Comparison of ENCODE assay signal across 27 cellular contexts in genomic region chr3:194541483-194541882, GRCh38. TPM values are rescaled to one million over a fixed set of nuclear protein-coding genes. Genes with fewer than 3 reads are reported as not detected.
A peak's percentile ranks its signal among the peaks of the same experiment; 100 is the strongest.
DNase-seq lines count a peak whose midpoint lies in the region; ATAC-seq, FAIRE-seq and TF ChIP-seq lines count a peak whose summit lies in the region.
"Had no signal": no experiment of that assay in that cellular context is flagged by ENCODE, and none has a peak within 500 bp of the region (broad histone marks: within the 10 kb centered on the region; RNA-seq: fewer than 3 reads in every experiment).

No MANE protein-coding gene starts in this region.

- H3K9ac ChIP-seq in GM12878 (ENCODE audit: control insufficient read depth, insufficient read depth, low read length) = no peak overlapping the region

- peaks cover 10% of the 10 kb centered on the region for H3K4me1 Mint-ChIP-seq in T-helper 1 cell treated with Interleukin-12 subunit alpha and Interleukin-12 subunit beta and Interleukin-4 antibody, amounts not matched to agents 30 μg/mL and 1 μg/mL, for 36 hours (ENCODE audit: low read depth)

- no peaks in the 10 kb centered on the region for H3K9me3 Mint-ChIP-seq in T-helper 1 cell treated with Interleukin-12 subunit alpha and Interleukin-12 subunit beta and Interleukin-4 antibody, amounts not matched to agents 30 μg/mL and 1 μg/mL, for 36 hours
- H3K9me3 Mint-ChIP-seq: activated naive CD8-positive, alpha-beta T cell treated with anti-CD3 and anti-CD28 coated beads for 36 hours; effector memory CD8-positive, alpha-beta T cell had no signal

- TF ChIP-seq EP300 in GM12878 (IDR thresholded peaks at IDR 0.05; ENCODE audit: borderline replicate concordance in 1 of 2, control insufficient read depth in 1 of 2, low read depth in 2 of 2, low read length in 2 of 2) = no peak

- H3K27ac ChIP-seq in GM12878 (ENCODE audit: control insufficient read depth, insufficient read depth) = no peak overlapping the region
- H3K27ac ChIP-seq in upper lobe of right lung = no peak overlapping the region
- H3K27ac ChIP-seq: 22Rv1, esophagus muscularis mucosa, gastrocnemius medialis, PC-9, uterus had no signal

- TF ChIP-seq CTCF in GM12878 (IDR thresholded peaks at IDR 0.05 in 2 of 3, conservative IDR thresholded peaks at IDR 0.05 in 1 of 3; ENCODE audit: control insufficient read depth in 2 of 3, extremely low read depth in 1 of 3, insufficient read depth in 1 of 3, low read depth in 3 of 3, low read length in 3 of 3) = no peak
- no peak for TF ChIP-seq CTCF in upper lobe of right lung (IDR thresholded peaks at IDR 0.05)

- H3K79me2 ChIP-seq in GM12878 (ENCODE audit: control insufficient read depth, insufficient read depth, low read length) = no peaks in the 10 kb centered on the region

- RAD21 ChIA-PET in GM12878 (lab: Charles Lee; ENCODE audit: unreplicated experiment) = no interaction called here

- H3K36me3 ChIP-seq in GM12878 (ENCODE audit: control insufficient read depth in 2 of 2, insufficient read depth in 2 of 2, low read length in 1 of 2) (no peaks in the 10 kb centered on the region), upper lobe of right lung (no peaks in the 10 kb centered on the region)
- H3K36me3 ChIP-seq: esophagus muscularis mucosa, gastrocnemius medialis, uterus had no signal

- CTCF ChIA-PET in GM12878 (lab: Yijun Ruan, JAX) = no interaction called here

- no peak for FAIRE-seq in GM12892 (lab: Jason Lieb, UNC)
- no peak for FAIRE-seq in GM12878 (lab: Jason Lieb, UNC)
- FAIRE-seq: small intestine had no signal

- TF ChIP-seq RAD21 in GM12878 (IDR thresholded peaks at IDR 0.05; ENCODE audit: insufficient read depth, low read depth, low read length) = no peak

- peak; percentile 51 for ATAC-seq in HG02642 (IDR thresholded peaks at IDR 0.05; ENCODE audit: poor library complexity, unreplicated experiment)
- peak; percentile 85 for ATAC-seq in GM12878
- no peak for ATAC-seq in upper lobe of right lung
- ATAC-seq: body of pancreas; effector memory CD8-positive, alpha-beta T cell; gastrocnemius medialis; HCT116; T-cell had no signal

- DNase-seq in T-helper 1 cell (no peak), GM12892 (ENCODE audit: insufficient read length) (peak; percentile 20), GM12878 (ENCODE audit: low read depth, low spot score) (no peak), NCI-H146 (lab: John Stamatoyannopoulos, UW) (no peak), upper lobe of right lung (no peak), SHP77 treated with DMSO at 0.1 percent for 48 hours (lab: John Stamatoyannopoulos, UW) (no peak)
- DNase-seq: activated CD8-positive, alpha-beta memory T cell treated with anti-CD3 and anti-CD28 coated beads for 24 hours; activated naive CD8-positive, alpha-beta T cell treated with anti-CD3 and anti-CD28 coated beads for 36 hours; body of pancreas; COR-L47; effector memory CD8-positive, alpha-beta T cell; gastrocnemius medialis; islet precursor cell; MV-4-11; NCI-H187 treated with DMSO at 0.1 percent for 48 hours; NCI-H345; small intestine; stimulated activated CD4-positive, alpha-beta T cell treated with anti-CD3 and anti-CD28 coated beads, Interleukin-4, amount 100 ng/mL, for 24 hours; T-cell; uterus had no signal

- H3K27me3 ChIP-seq in GM12878 (replicated peaks in 1 of 2; ENCODE audit: control insufficient read depth in 2 of 2, insufficient read depth in 2 of 2, low read length in 1 of 2) (no peaks in the 10 kb centered on the region), upper lobe of right lung (no peaks in the 10 kb centered on the region)
- H3K27me3 ChIP-seq: body of pancreas, esophagus muscularis mucosa, gastrocnemius medialis, uterus had no signal

- H3K27me3 Mint-ChIP-seq in T-helper 1 cell treated with Interleukin-12 subunit alpha and Interleukin-12 subunit beta and Interleukin-4 antibody, amounts not matched to agents 30 μg/mL and 1 μg/mL, for 36 hours (ENCODE audit: low read depth) = no peaks in the 10 kb centered on the region
- H3K27me3 Mint-ChIP-seq: activated naive CD8-positive, alpha-beta T cell treated with anti-CD3 and anti-CD28 coated beads for 36 hours; effector memory CD8-positive, alpha-beta T cell; T-cell had no signal

- H3K4me2 ChIP-seq in GM12878 (ENCODE audit: control insufficient read depth, insufficient read depth) = no peak overlapping the region
- H3K4me2 ChIP-seq: PC-9 had no signal

- no peak overlapping the region for H3K4me3 ChIP-seq in GM12878
- H3K4me3 ChIP-seq in upper lobe of right lung = no peak overlapping the region
- H3K4me3 ChIP-seq: body of pancreas, esophagus muscularis mucosa, gastrocnemius medialis, lung, PC-9, uterus had no signal

- no peak overlapping the region for H3K4me3 Mint-ChIP-seq in T-helper 1 cell treated with Interleukin-12 subunit alpha and Interleukin-12 subunit beta and Interleukin-4 antibody, amounts not matched to agents 30 μg/mL and 1 μg/mL, for 36 hours
- H3K4me3 Mint-ChIP-seq: activated naive CD8-positive, alpha-beta T cell treated with anti-CD3 and anti-CD28 coated beads for 36 hours; effector memory CD8-positive, alpha-beta T cell had no signal

- H3K4me1 ChIP-seq in GM12878 (ENCODE audit: control insufficient read depth, insufficient read depth, low read length) (peaks cover 4% of the 10 kb centered on the region; the same call in 1 of the 2 replicates), upper lobe of right lung (peaks cover 10% of the 10 kb centered on the region)
- H3K4me1 ChIP-seq: uterus had no signal

- intact Hi-C loops in GM12878 (cut with micrococcal nuclease; ENCODE audit: unreplicated experiment) = no loop called here
- intact Hi-C loops in upper lobe of right lung (cut with DNase I) = no loop called here

- no TSS peak for BruUV-seq in GM12878 (replicated peaks; lab: Mats Ljungman, UMichigan)

- in situ Hi-C loops in GM12878 (cut with MboI) = no loop called here

- peak overlapping the region; percentile 52 for H2AFZ ChIP-seq in GM12878 (ENCODE audit: control insufficient read depth, low read depth, low read length)
- H2AFZ ChIP-seq: PC-9 had no signal

- no peaks in the 10 kb centered on the region for H3K36me3 Mint-ChIP-seq in T-helper 1 cell treated with Interleukin-12 subunit alpha and Interleukin-12 subunit beta and Interleukin-4 antibody, amounts not matched to agents 30 μg/mL and 1 μg/mL, for 36 hours (ENCODE audit: low read depth)
- H3K36me3 Mint-ChIP-seq: activated naive CD8-positive, alpha-beta T cell treated with anti-CD3 and anti-CD28 coated beads for 36 hours; T-cell had no signal

- TF ChIP-seq POLR2A in GM12892 (IDR thresholded peaks at IDR 0.05; ENCODE audit: low read depth, low read length) (no peak), GM12878 (IDR thresholded peaks at IDR 0.05; ENCODE audit: low read depth, low read length) (no peak)

- no peaks in the 10 kb centered on the region for H4K20me1 ChIP-seq in GM12878 (ENCODE audit: control insufficient read depth, insufficient read depth)

- WGBS in GM12878 (ENCODE audit: insufficient coverage, insufficient replicate concordance, low lambda C conversion rate, missing lambda C conversion rate) = 34% methylated on average over 8 of the region's 8 CpGs

- POLR2A ChIA-PET in GM12878 (lab: Charles Lee) = interaction anchor here (0.8 kb wide), 1 partner anchor 22 kb away, joined by 3 read pairs; no protein-coding TSS in a partner anchor

- SMC1A ChIA-PET in GM12878 (lab: Charles Lee; ENCODE audit: uncharacterized antibody, unreplicated experiment) = interaction anchor here (0.6 to 1.3 kb wide), 4 partner anchors 9 to 40 kb away, joined by 3 to 4 read pairs (median 3); no protein-coding TSS in a partner anchor

- H3K9me3 ChIP-seq in GM12878 (replicated peaks; ENCODE audit: control insufficient read depth, insufficient read depth, low read length) (no peaks in the 10 kb centered on the region), upper lobe of right lung (no peaks in the 10 kb centered on the region)
- H3K9me3 ChIP-seq: body of pancreas, esophagus muscularis mucosa, gastrocnemius medialis, uterus had no signal

- peak overlapping the region; percentile 66 for H3K27ac Mint-ChIP-seq in T-helper 1 cell treated with Interleukin-12 subunit alpha and Interleukin-12 subunit beta and Interleukin-4 antibody, amounts not matched to agents 30 μg/mL and 1 μg/mL, for 36 hours
- H3K27ac Mint-ChIP-seq: activated naive CD8-positive, alpha-beta T cell treated with anti-CD3 and anti-CD28 coated beads for 36 hours; effector memory CD8-positive, alpha-beta T cell had no signal

TF ChIP-seq in GM12878, 131 proteins besides CTCF, POLR2A, EP300 and RAD21 (continues in another document):
- TF ChIP-seq SMAD5 (IDR thresholded peaks at IDR 0.05; ENCODE audit: low read depth) (no peak), EGR1 (IDR thresholded peaks at IDR 0.05; ENCODE audit: borderline replicate concordance in 1 of 2, low read depth in 2 of 2, low read length in 2 of 2) (no peak), ZNF274 (IDR thresholded peaks at IDR 0.05; ENCODE audit: insufficient read depth, insufficient read length) (no peak), PAX8 (IDR thresholded peaks at IDR 0.05) (no peak), SMAD1 (IDR thresholded peaks at IDR 0.05; ENCODE audit: low read depth, partially characterized antibody) (no peak), MEF2B (IDR thresholded peaks at IDR 0.05; ENCODE audit: partially characterized antibody, poor library complexity, severe bottlenecking) (no peak), MAX (IDR thresholded peaks at IDR 0.05; ENCODE audit: low read depth, low read length) (no peak), STAT1 (conservative IDR thresholded peaks at IDR 0.05) (no peak)

RNA-seq across cellular contexts. Expression of gene ATP13A3, which starts 54.7 kb away (rescaled TPM):
- 54.8 TPM for polyA plus RNA-seq in GM12892 (2012; ENCODE audit: missing spikeins)
- total RNA-seq in GM12878 (2013; cell fraction: nucleolus; rRNA removed) = 462 and 491 TPM in 2 replicates
- 91.0 and 126 TPM in 2 replicates for total RNA-seq in GM12878 (2014; rRNA removed)
- 89.9 and 90.2 TPM in 2 replicates for total RNA-seq in GM12878 (2014; rRNA removed; fragmentation: Illumina TruSeq; extraction: Trizol)
- total RNA-seq in GM12878 (2021) = 88.4 and 108 TPM in 2 replicates
- polyA plus RNA-seq in GM12878 (2011; ENCODE audit: low read depth) = 15.6 TPM
- 106 and 188 TPM in 2 replicates for polyA plus RNA-seq in GM12878 (2011; rRNA removed)
- 36.1 and 36.9 TPM in 2 replicates for polyA plus RNA-seq in GM12878 (2011; cell fraction: cytosol; rRNA removed)
- polyA plus RNA-seq in GM12878 (2011; cell fraction: nucleus; rRNA removed) = 63.7 and 68.3 TPM in 2 replicates
- 23.8 and 32.6 TPM in 2 replicates for polyA plus RNA-seq in GM12878 (2012)
- 75.6 and 83.3 TPM in 2 replicates for polyA plus RNA-seq in GM12878 (2014; fragmentation: Illumina TruSeq; extraction: Trizol)
- 10 to 100 TPM; 14.0 to 17.7 TPM for polyA plus RNA-seq in GM12878 (2014; fragmentation: Nextera tagmentation; extraction: Ambion mirVana)
- 54.4 and 63.3 TPM in 2 replicates for polyA plus RNA-seq in GM12878 (2014; rRNA removed)
- 10 to 100 TPM; 15.6 to 25.2 TPM for polyA plus RNA-seq in GM12878 (2016; fragmentation: Nextera tagmentation; extraction: Ambion mirVana)
- polyA minus RNA-seq in GM12878 (2011; rRNA and poly(A)+ RNA removed) = 165 and 257 TPM in 2 replicates
- polyA minus RNA-seq in GM12878 (2011; cell fraction: cytosol; rRNA and poly(A)+ RNA removed) = 62.7 and 78.3 TPM in 2 replicates
- 67.8 and 92.3 TPM in 2 replicates for polyA minus RNA-seq in GM12878 (2011; cell fraction: nucleus; rRNA and poly(A)+ RNA removed)
- 101 TPM for total RNA-seq in upper lobe of right lung
